13 cellular contexts compared by ENCODE assay signal in the genomic region with DNA sequence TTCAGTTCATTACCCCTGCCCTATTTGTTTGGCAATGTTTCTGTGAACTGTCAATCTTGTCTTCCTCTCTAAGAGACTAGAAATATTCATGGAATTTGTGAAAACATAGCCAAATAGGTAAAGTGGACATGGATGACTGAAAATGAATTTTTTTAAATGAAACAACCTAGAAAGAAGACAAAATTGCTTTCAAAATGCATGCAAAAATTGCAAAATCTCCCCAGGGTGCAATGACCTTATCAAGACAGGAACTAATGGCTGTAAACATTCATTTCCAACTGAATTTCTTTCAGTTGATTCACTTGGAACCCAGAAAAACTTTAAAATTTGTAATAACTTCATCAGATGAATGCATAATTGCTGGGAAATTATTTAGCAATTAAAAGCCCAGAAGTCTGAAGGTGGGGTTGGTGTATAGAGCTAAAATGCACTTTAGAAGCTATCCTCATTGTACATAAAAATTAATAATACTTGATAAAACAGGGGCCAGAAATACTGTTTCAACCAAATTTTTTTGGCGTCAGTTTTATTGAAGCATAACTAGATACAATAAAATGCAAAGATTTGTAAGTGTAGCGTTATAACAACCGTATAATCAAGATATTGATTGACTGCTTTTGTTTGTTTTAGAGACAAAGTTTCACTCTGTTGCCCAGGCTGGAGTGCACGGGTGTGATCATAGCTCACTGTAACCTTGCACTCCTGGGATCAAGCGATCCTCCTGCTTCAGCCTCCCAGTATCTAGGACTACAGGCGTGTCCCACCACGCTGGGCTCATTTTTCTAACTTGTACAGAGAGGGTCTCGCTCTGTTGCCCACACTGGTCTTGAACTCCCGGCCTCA.
"Had no signal": no experiment of that assay in that cellular context is flagged by ENCODE, and none has a peak within 500 bp of the region (broad histone marks: within the 10 kb centered on the region; RNA-seq: fewer than 3 reads in every experiment).

No MANE protein-coding gene starts in this region.

- ATAC-seq: activated CD4-positive, alpha-beta T cell treated with anti-CD3 and anti-CD28 coated beads for 36 hours; activated CD8-positive, alpha-beta T cell treated with anti-CD3 and anti-CD28 coated beads, Interleukin-2, amount 10 ng/mL, durations not matched to agents 7 days and 5 days; body of pancreas; gastrocnemius medialis; heart right ventricle had no signal

- H3K4me3 ChIP-seq: body of pancreas, gastrocnemius medialis, heart right ventricle, left ventricle myocardium inferior, tibial nerve had no signal

- DNase-seq: activated CD4-positive, alpha-beta T cell treated with anti-CD3 and anti-CD28 coated beads for 36 hours; activated CD8-positive, alpha-beta T cell treated with anti-CD3 and anti-CD28 coated beads, Interleukin-2, amount 10 ng/mL, durations not matched to agents 7 days and 5 days; activated naive CD4-positive, alpha-beta T cell treated with Interleukin-2 at 50 U/mL for 16 hours; amniotic stem cell; body of pancreas; gastrocnemius medialis; heart right ventricle; left ventricle myocardium inferior; stimulated activated CD4-positive, alpha-beta T cell treated with anti-CD3 and anti-CD28 coated beads, Interleukin-15, amount 100 ng/mL, for 24 hours; stimulated activated CD4-positive, alpha-beta T cell treated with anti-CD3 and anti-CD28 coated beads, Interleukin-4, amount 100 ng/mL, for 4 hours; T-helper 1 cell; WERI-Rb-1 had no signal

- H3K27ac ChIP-seq: body of pancreas, gastrocnemius medialis, heart right ventricle, left ventricle myocardium inferior, tibial nerve, WERI-Rb-1 had no signal
